ENCODE assay signal across 1 cellular context in the genomic region with DNA sequence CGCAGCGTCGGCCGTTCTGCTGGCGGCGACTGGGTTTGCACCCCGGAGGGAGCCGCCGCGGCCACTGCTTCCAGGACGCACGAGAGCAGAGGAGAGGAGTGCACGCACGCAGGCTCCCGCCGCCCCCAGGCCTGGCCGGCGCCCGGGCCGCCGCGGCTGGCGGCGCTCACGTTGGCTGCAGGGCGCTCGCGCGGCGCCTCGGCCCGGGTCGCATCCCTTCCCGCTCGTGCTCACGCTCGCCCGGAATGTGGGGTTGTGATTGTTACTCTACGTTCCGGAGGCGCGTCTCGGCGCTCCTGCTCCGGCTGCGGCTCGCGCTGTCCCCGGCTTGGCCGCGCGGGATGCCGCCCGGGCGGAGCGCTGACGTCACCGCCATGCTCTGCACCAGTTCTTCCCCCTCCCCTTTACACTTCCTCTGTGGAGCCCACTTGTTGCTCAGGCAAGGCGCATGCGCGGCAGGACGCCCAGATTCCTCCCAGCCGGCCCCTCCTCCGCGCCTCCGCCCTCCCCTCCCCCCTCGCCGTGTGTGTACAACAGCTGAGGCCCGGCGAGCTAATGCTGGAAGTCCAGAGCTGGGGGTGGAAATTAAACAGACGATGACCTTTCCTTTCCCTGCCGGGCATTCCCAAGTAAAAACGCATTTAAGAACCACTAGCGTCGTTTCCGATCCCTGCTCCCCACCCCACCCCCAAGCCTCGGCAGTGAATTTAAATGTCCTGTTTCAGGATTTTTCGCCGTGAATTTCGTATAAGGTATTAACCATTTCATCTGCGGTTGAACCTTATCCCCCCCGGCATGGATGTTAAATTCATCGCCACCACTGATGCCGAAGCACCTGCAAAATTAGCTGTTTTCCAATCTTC.
TF ChIP-seq lines count a peak whose summit lies in the region.

Gene IRF2BPL (minus strand): TSS at position 325 of the 863 bp plus-strand sequence. CDS start 916 bp downstream, outside the sequence.

TF ChIP-seq in HepG2, 621 proteins besides CTCF, POLR2A, EP300 and RAD21 (continued from another document and continues in another):
- TF ChIP-seq UBTF (CRISPR knock-in tag; IDR thresholded peaks at IDR 0.05) (peak; percentile 44), ZNF430 (CRISPR knock-in tag; IDR thresholded peaks at IDR 0.05) (0 out of 2 replicates have a peak, but pooled peaks have one; percentile 4), ZNF10 (CRISPR knock-in tag; IDR thresholded peaks at IDR 0.05; ENCODE audit: borderline replicate concordance, low read depth) (no peak), FOXC1 (CRISPR knock-in tag; IDR thresholded peaks at IDR 0.05; ENCODE audit: borderline replicate concordance) (no peak), ETV6 (CRISPR knock-in tag; conservative IDR thresholded peaks at IDR 0.05) (no peak), IKZF4 (CRISPR knock-in tag; IDR thresholded peaks at IDR 0.05; ENCODE audit: borderline replicate concordance, low read depth, not compliant biosample characterization) (peak; percentile 43), CSRNP2 (CRISPR knock-in tag; conservative IDR thresholded peaks at IDR 0.05; ENCODE audit: low read depth) (0 out of 2 replicates have a peak, but pooled peaks have one; percentile 28), HNRNPL (IDR thresholded peaks at IDR 0.05; ENCODE audit: low read depth, low read length) (no peak), DRAP1 (CRISPR knock-in tag; IDR thresholded peaks at IDR 0.05) (peak; percentile 62), BORCS8-MEF2B (CRISPR knock-in tag; IDR thresholded peaks at IDR 0.05) (no peak), ZMYM4 (CRISPR knock-in tag; IDR thresholded peaks at IDR 0.05) (no peak), SOX5 (CRISPR knock-in tag; IDR thresholded peaks at IDR 0.05; ENCODE audit: borderline replicate concordance) (peak; percentile 56; the same call in 1 of the 2 replicates), ZNF350 (CRISPR knock-in tag; IDR thresholded peaks at IDR 0.05; ENCODE audit: borderline replicate concordance, low read depth) (peak; percentile 86), ZHX1 (CRISPR knock-in tag; IDR thresholded peaks at IDR 0.05; ENCODE audit: low read depth) (peak; percentile 54; the same call in 1 of the 2 replicates), ZNF232 (CRISPR knock-in tag; IDR thresholded peaks at IDR 0.05; ENCODE audit: borderline replicate concordance) (peak; percentile 89), BRD4 (CRISPR knock-in tag; IDR thresholded peaks at IDR 0.05) (peak; percentile 64), SAFB2 (CRISPR knock-in tag; IDR thresholded peaks at IDR 0.05; ENCODE audit: borderline replicate concordance, low read depth) (peak; percentile 42; the same call in 1 of the 2 replicates), ZNF577 (CRISPR knock-in tag; IDR thresholded peaks at IDR 0.05; ENCODE audit: borderline replicate concordance, low read depth) (no peak), ZKSCAN1 (IDR thresholded peaks at IDR 0.05; ENCODE audit: low read length) (no peak), RCOR2 (CRISPR knock-in tag; IDR thresholded peaks at IDR 0.05) (no peak), TEAD2 (CRISPR knock-in tag; IDR thresholded peaks at IDR 0.05) (no peak), XRCC5 (optimal IDR thresholded peaks at IDR 0.05; ENCODE audit: low read length) (peak; percentile 5), ZNF850 (CRISPR knock-in tag; conservative IDR thresholded peaks at IDR 0.05) (no peak), ZNF841 (CRISPR knock-in tag; IDR thresholded peaks at IDR 0.05; ENCODE audit: borderline replicate concordance) (0 out of 2 replicates have a peak, but pooled peaks have one; percentile 70), FOXO1 (CRISPR knock-in tag; IDR thresholded peaks at IDR 0.05) (peak; percentile 80), ZNF12 (CRISPR knock-in tag; IDR thresholded peaks at IDR 0.05) (no peak; the same call in 1 of the 2 replicates), ZNF574 (CRISPR knock-in tag; IDR thresholded peaks at IDR 0.05) (peak; percentile 71), REL (CRISPR knock-in tag; conservative IDR thresholded peaks at IDR 0.05) (no peak), ZNF510 (CRISPR knock-in tag; IDR thresholded peaks at IDR 0.05; ENCODE audit: low read depth) (no peak), ZC3H13 (CRISPR knock-in tag; IDR thresholded peaks at IDR 0.05) (peak; percentile 69), ZBTB7B (CRISPR knock-in tag; IDR thresholded peaks at IDR 0.05) (no peak), FLYWCH1 (CRISPR knock-in tag; IDR thresholded peaks at IDR 0.05) (no peak), NFATC3 (CRISPR knock-in tag; IDR thresholded peaks at IDR 0.05) (no peak), SMARCC2 (IDR thresholded peaks at IDR 0.05) (no peak), MIER3 (CRISPR knock-in tag; IDR thresholded peaks at IDR 0.05; ENCODE audit: borderline replicate concordance) (peak; percentile 92), ZNF670 (CRISPR knock-in tag; IDR thresholded peaks at IDR 0.05; ENCODE audit: borderline replicate concordance) (peak; percentile 53; the same call in 1 of the 2 replicates), SMAD1 (CRISPR knock-in tag; IDR thresholded peaks at IDR 0.05; ENCODE audit: borderline replicate concordance, low read depth) (no peak), ZEB1 (IDR thresholded peaks at IDR 0.05; ENCODE audit: insufficient replicate concordance, low read depth) (no peak), SMAD3 (CRISPR knock-in tag; IDR thresholded peaks at IDR 0.05) (no peak)
- TF ChIP-seq, protein P1, sequence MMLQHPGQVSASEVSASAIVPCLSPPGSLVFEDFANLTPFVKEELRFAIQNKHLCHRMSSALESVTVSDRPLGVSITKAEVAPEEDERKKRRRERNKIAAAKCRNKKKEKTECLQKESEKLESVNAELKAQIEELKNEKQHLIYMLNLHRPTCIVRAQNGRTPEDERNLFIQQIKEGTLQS (CRISPR knock-in tag; IDR thresholded peaks at IDR 0.05): peak; percentile 92
- TF ChIP-seq, protein P2, sequence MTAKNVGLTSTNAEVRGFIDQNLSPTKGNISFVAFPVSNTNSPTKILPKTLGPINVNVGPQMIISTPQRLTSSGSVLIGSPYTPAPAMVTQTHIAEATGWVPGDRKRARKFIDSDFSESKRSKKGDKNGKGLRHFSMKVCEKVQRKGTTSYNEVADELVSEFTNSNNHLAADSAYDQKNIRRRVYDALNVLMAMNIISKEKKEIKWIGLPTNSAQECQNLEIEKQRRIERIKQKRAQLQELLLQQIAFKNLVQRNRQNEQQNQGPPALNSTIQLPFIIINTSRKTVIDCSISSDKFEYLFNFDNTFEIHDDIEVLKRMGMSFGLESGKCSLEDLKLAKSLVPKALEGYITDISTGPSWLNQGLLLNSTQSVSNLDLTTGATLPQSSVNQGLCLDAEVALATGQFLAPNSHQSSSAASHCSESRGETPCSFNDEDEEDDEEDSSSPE (CRISPR knock-in tag; IDR thresholded peaks at IDR 0.05): peak; percentile 66; the same call in 1 of the 2 replicates
- TF ChIP-seq, protein P3, sequence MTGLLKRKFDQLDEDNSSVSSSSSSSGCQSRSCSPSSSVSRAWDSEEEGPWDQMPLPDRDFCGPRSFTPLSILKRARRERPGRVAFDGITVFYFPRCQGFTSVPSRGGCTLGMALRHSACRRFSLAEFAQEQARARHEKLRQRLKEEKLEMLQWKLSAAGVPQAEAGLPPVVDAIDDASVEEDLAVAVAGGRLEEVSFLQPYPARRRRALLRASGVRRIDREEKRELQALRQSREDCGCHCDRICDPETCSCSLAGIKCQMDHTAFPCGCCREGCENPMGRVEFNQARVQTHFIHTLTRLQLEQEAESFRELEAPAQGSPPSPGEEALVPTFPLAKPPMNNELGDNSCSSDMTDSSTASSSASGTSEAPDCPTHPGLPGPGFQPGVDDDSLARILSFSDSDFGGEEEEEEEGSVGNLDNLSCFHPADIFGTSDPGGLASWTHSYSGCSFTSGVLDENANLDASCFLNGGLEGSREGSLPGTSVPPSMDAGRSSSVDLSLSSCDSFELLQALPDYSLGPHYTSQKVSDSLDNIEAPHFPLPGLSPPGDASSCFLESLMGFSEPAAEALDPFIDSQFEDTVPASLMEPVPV (CRISPR knock-in tag; IDR thresholded peaks at IDR 0.05): no peak
